Comparison of ENCODE assay signal across 21 cellular contexts in the genomic region with DNA sequence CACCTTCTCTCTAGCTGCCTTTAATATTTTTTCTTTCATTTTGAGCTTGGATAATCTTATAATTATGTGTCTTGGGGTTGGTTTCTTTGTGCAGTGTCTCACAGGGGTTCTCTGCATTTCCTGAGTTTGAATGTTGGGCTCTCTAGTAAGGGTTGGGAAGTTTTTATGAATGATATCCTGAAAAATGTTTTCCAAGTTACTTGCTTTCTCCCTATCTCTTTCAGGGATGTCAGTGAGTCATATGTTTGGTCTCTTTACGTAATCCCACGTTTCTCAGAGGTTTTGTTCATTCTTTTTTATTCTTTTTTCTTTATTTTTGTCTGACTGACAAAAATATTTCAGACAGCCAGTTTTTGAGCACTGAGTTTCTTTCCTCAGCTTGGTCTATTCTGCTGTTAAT. TPM values are rescaled to one million over a fixed set of nuclear protein-coding genes. Genes with fewer than 3 reads are reported as not detected.
DNase-seq lines count a peak whose midpoint lies in the region; TF ChIP-seq lines count a peak whose summit lies in the region.
"Had no signal": no experiment of that assay in that cellular context is flagged by ENCODE, and none has a peak within 500 bp of the region (broad histone marks: within the 10 kb centered on the region; RNA-seq: fewer than 3 reads in every experiment).

No MANE protein-coding gene starts in this region.

- H3K9me3 Mint-ChIP-seq in chondrocyte (ENCODE audit: low read depth), result peaks cover 27% of the 10 kb centered on the region

- no peaks in the 10 kb centered on the region for H3K27me3 Mint-ChIP-seq in chondrocyte (ENCODE audit: low read depth)

- DNase-seq in AG10803 (ENCODE audit: low read depth) (peak; percentile 68), M059J (ENCODE audit: low read depth) (peak; percentile 50), chondrocyte (ENCODE audit: low spot score) (no peak), iris pigment epithelial cell (ENCODE audit: low read depth) (peak; percentile 64), COR-L47 (lab: John Stamatoyannopoulos, UW) (no peak), inferior parietal cortex (ENCODE audit: extremely low spot score) (no peak), SHP77 (lab: John Stamatoyannopoulos, UW) (no peak), HUDEP-2 (lab: John Stamatoyannopoulos, UW; ENCODE audit: unreplicated experiment in 76 of 76) (no peak)
- DNase-seq: activated CD4-positive, alpha-beta memory T cell treated with anti-CD3 and anti-CD28 coated beads, Interleukin-2, amount 10 ng/mL, durations not matched to agents 7 days and 5 days; CD4-positive, alpha-beta T cell; DMS79; Kasumi-1; left ventricle myocardium inferior; mucosa of descending colon; NCI-H526 treated with DMSO at 0.1 percent for 48 hours; SJCRH30; substantia nigra; T-helper 2 cell had no signal

- H3K4me3 Mint-ChIP-seq in chondrocyte (ENCODE audit: unreplicated experiment), result no peak overlapping the region
- H3K4me3 Mint-ChIP-seq: activated CD4-positive, alpha-beta memory T cell treated with anti-CD3 and anti-CD28 coated beads, Interleukin-2, amount 10 ng/mL, durations not matched to agents 7 days and 5 days; CD4-positive, alpha-beta T cell; GM23338 had no signal

- H3K4me3 ChIP-seq in AG10803 (ENCODE audit: low read length), result no peak overlapping the region
- H3K4me3 ChIP-seq: coronary artery, GM23338, left ventricle myocardium inferior, mucosa of descending colon, SJCRH30 had no signal

- TF ChIP-seq CTCF in AG10803 (conservative IDR thresholded peaks at IDR 0.05; ENCODE audit: low read length) (no peak), chondrocyte (IDR thresholded peaks at IDR 0.05) (no peak)

- H3K36me3 Mint-ChIP-seq in chondrocyte (ENCODE audit: low read depth), result peaks cover 8% of the 10 kb centered on the region

- peak overlapping the region; percentile 52 for H3K27ac Mint-ChIP-seq in chondrocyte (ENCODE audit: unreplicated experiment)
- H3K27ac Mint-ChIP-seq: activated CD4-positive, alpha-beta memory T cell treated with anti-CD3 and anti-CD28 coated beads, Interleukin-2, amount 10 ng/mL, durations not matched to agents 7 days and 5 days; CD4-positive, alpha-beta T cell; GM23338 had no signal

- peaks cover 8% of the 10 kb centered on the region for H3K4me1 Mint-ChIP-seq in chondrocyte (ENCODE audit: low read depth)
- H3K4me1 Mint-ChIP-seq: activated CD4-positive, alpha-beta memory T cell treated with anti-CD3 and anti-CD28 coated beads, Interleukin-2, amount 10 ng/mL, durations not matched to agents 7 days and 5 days; GM23338 had no signal

RNA-seq across cellular contexts. Expression of a gene that starts 55.4 kb away (rescaled TPM):
- total RNA-seq in M059J (2014; rRNA removed; shearing (Covaris generic)), result 1.7 and 4.0 TPM in 2 replicates
- 1.5 to 5.3 TPM (median 1.9 TPM) in 3 replicates for total RNA-seq in chondrocyte
- total RNA-seq: activated CD4-positive, alpha-beta memory T cell treated with anti-CD3 and anti-CD28 coated beads, Interleukin-2, amount 10 ng/mL, durations not matched to agents 7 days and 5 days; CD4-positive, alpha-beta T cell; GM23338; mucosa of descending colon; OCI-LY7; SJCRH30 had no signal

Comparison
In these comparisons a context has a peak if more than half of its experiments do, and no peak if none do; other contexts are left out.
1. DNase-seq: peak in AG10803 (single experiment), M059J (single experiment) and iris pigment epithelial cell (single experiment); none in chondrocyte (single experiment), COR-L47 (single experiment), inferior parietal cortex (single experiment), SHP77 (0 of 2) and HUDEP-2 (0 of 76).